In genomic region chr16:959232-960040, GRCh38 we compare ENCODE assay signal across 12 cellular contexts. TPM values are rescaled to one million over a fixed set of nuclear protein-coding genes. Genes with fewer than 3 reads are reported as not detected.
DNase-seq lines count a peak whose midpoint lies in the region; TF ChIP-seq lines count a peak whose summit lies in the region.
"Had no signal": no experiment of that assay in that cellular context is flagged by ENCODE, and none has a peak within 500 bp of the region (broad histone marks: within the 10 kb centered on the region; RNA-seq: fewer than 3 reads in every experiment).

No MANE protein-coding gene starts in this region.

- H3K9me3 Mint-ChIP-seq in nephron progenitor cell (peaks cover 14% of the 10 kb centered on the region), type B pancreatic cell (no peaks in the 10 kb centered on the region), HFFc6 (peaks cover 11% of the 10 kb centered on the region)

- H3F3A ChIP-seq in GM23248 (ENCODE audit: insufficient read depth): no peaks in the 10 kb centered on the region

- H3K36me3 ChIP-seq in GM23248 (ENCODE audit: low read depth): no peaks in the 10 kb centered on the region

- H3K36me3 Mint-ChIP-seq in nephron progenitor cell (ENCODE audit: low read depth): peaks cover 24% of the 10 kb centered on the region
- H3K36me3 Mint-ChIP-seq in type B pancreatic cell: peaks cover 9% of the 10 kb centered on the region
- H3K36me3 Mint-ChIP-seq in HFFc6 (ENCODE audit: low read depth): peaks cover 14% of the 10 kb centered on the region

- no peak overlapping the region for H3K4me3 ChIP-seq in GM23248

- no peak overlapping the region for H3K4me3 Mint-ChIP-seq in nephron progenitor cell
- H3K4me3 Mint-ChIP-seq in type B pancreatic cell: no peak overlapping the region
- no peak overlapping the region for H3K4me3 Mint-ChIP-seq in HFFc6

- H3K4me2 ChIP-seq in GM23248 (ENCODE audit: unreplicated experiment): no peak overlapping the region

- no peak overlapping the region for H3K27ac ChIP-seq in GM23248
- H3K27ac ChIP-seq: 22Rv1, HL-60 had no signal

- no peaks in the 10 kb centered on the region for H4K20me1 ChIP-seq in GM23248 (ENCODE audit: insufficient read depth)

- H3K79me2 ChIP-seq in GM23248 (ENCODE audit: insufficient read depth): peaks cover 6% of the 10 kb centered on the region; the same call in 1 of the 2 replicates

- H3K27me3 ChIP-seq in GM23248 (replicated peaks; ENCODE audit: insufficient read depth): no peaks in the 10 kb centered on the region

- no peaks in the 10 kb centered on the region for H3K9me3 ChIP-seq in GM23248 (ENCODE audit: low read depth)

- no peaks in the 10 kb centered on the region for H3K9me2 ChIP-seq in GM23248 (ENCODE audit: insufficient read depth)

- TF ChIP-seq CTCF in nephron progenitor cell (IDR thresholded peaks at IDR 0.05) (no peak), type B pancreatic cell (conservative IDR thresholded peaks at IDR 0.05) (no peak), HFFc6 (IDR thresholded peaks at IDR 0.05) (no peak)

- H2AFZ ChIP-seq in GM23248: no peak overlapping the region

- H3K27me3 Mint-ChIP-seq in nephron progenitor cell (ENCODE audit: low read depth, poor library complexity): peaks cover 4% of the 10 kb centered on the region
- no peaks in the 10 kb centered on the region for H3K27me3 Mint-ChIP-seq in type B pancreatic cell
- peaks cover 1% of the 10 kb centered on the region; the same call in 1 of the 2 replicates for H3K27me3 Mint-ChIP-seq in HFFc6 (ENCODE audit: insufficient read depth)

- whole genome bisulfite sequencing in GM23248 (ENCODE audit: low coverage in 1 of 2, low lambda C conversion rate in 2 of 2, missing lambda C conversion rate in 2 of 2), 2 experiments: 89 to 90% methylated on average over 24 of the region's 24 CpGs

- no peak overlapping the region for H3K9ac ChIP-seq in GM23248

- H3K4me1 Mint-ChIP-seq in nephron progenitor cell: peaks cover 30% of the 10 kb centered on the region
- peaks cover 6% of the 10 kb centered on the region for H3K4me1 Mint-ChIP-seq in type B pancreatic cell (ENCODE audit: unreplicated experiment)
- H3K4me1 Mint-ChIP-seq in HFFc6 (ENCODE audit: low read depth): peaks cover 12% of the 10 kb centered on the region

- H3K27ac Mint-ChIP-seq in nephron progenitor cell (peak overlapping the region; percentile 90), type B pancreatic cell (peak overlapping the region; percentile 34), HFFc6 (no peak overlapping the region)

- no peaks in the 10 kb centered on the region for H3K4me1 ChIP-seq in GM23248 (ENCODE audit: insufficient read depth)

- in situ Hi-C loops in GM23248 (cut with MboI): no loop called here

- peak; percentile 10 for DNase-seq in activated T-cell treated with anti-CD3 and anti-CD28 coated beads, Interleukin-2, amount 50 U/mL, for 1 hour
- DNase-seq in activated T-cell treated with anti-CD3 and anti-CD28 coated beads, Interleukin-2, amount 50 U/mL, for 48 hours: no peak
- DNase-seq in cerebellar cortex (ENCODE audit: low spot score): peak; percentile 88
- DNase-seq in nephron progenitor cell: no peak
- DNase-seq in type B pancreatic cell (ENCODE audit: extremely low spot score, unreplicated experiment): no peak
- DNase-seq in GM23248: no peak
- DNase-seq in DMS153 (lab: John Stamatoyannopoulos, UW): no peak
- DNase-seq in HFFc6: no peak
- DNase-seq: DMS79, HCEC 1CT had no signal

RNA-seq across cellular contexts. Expression of gene LMF1, which starts 11.3 kb away (rescaled TPM):
- total RNA-seq in type B pancreatic cell (ENCODE audit: low replicate concordance): 20.8 and 21.4 TPM in 2 replicates
- total RNA-seq in GM23248 (2014; rRNA removed; shearing (Covaris generic)): 37.8 and 53.0 TPM in 2 replicates
- 23.1 and 24.6 TPM in 2 replicates for polyA plus RNA-seq in GM23248 (2016; fragmentation: Nextera tagmentation; extraction: Ambion mirVana)
- 10 to 100 TPM; 10.9 to 19.3 (median 14.2) TPM for total RNA-seq in HFFc6 (2021; fragmentation: NEBNext Ultra II Directional; extraction: Animal tissue kit (Norgen Biotek cat#: 25700))

RNA-seq across cellular contexts. Expression of gene SOX8, which starts 22.1 kb away (rescaled TPM):
- total RNA-seq in type B pancreatic cell (ENCODE audit: low replicate concordance): 1.4 and 6.7 TPM in 2 replicates
- 0.43 and 0.89 TPM in 2 replicates for total RNA-seq in GM23248 (2014; rRNA removed; shearing (Covaris generic))
- 0.08 and 0.15 TPM in 2 replicates for polyA plus RNA-seq in GM23248 (2016; fragmentation: Nextera tagmentation; extraction: Ambion mirVana)
- under 1 TPM in 2 of 6 experiments, not detected in 4; 0.05 to 0.07 TPM for total RNA-seq in HFFc6 (2021; fragmentation: NEBNext Ultra II Directional; extraction: Animal tissue kit (Norgen Biotek cat#: 25700))

Comparison
In these comparisons a context has a peak if more than half of its experiments do, and no peak if none do; other contexts are left out.
1. DNase-seq: peak in activated T-cell treated with anti-CD3 and anti-CD28 coated beads, Interleukin-2, amount 50 U/mL, for 1 hour (single experiment) and cerebellar cortex (single experiment); none in activated T-cell treated with anti-CD3 and anti-CD28 coated beads, Interleukin-2, amount 50 U/mL, for 48 hours (0 of 2), nephron progenitor cell (single experiment), type B pancreatic cell (single experiment), GM23248 (single experiment), DMS153 (single experiment) and HFFc6 (single experiment).